In genomic region chr11:61967924-61968757, GRCh38 we compare ENCODE assay signal across 8 cellular contexts. TPM values are rescaled to one million over a fixed set of nuclear protein-coding genes. Genes with fewer than 3 reads are reported as not detected.
DNase-seq lines count a peak whose midpoint lies in the region; ATAC-seq and TF ChIP-seq lines count a peak whose summit lies in the region.

No MANE protein-coding gene starts in this region.

- H3K36me3 Mint-ChIP-seq in naive thymus-derived CD4-positive, alpha-beta T cell, result peaks cover 0 to 31% (median 25%) of the 10 kb centered on the region in 5 donors
- H3K36me3 Mint-ChIP-seq in type B pancreatic cell, result peaks cover 28% of the 10 kb centered on the region

- peaks cover 5 to 31% (median 10%) of the 10 kb centered on the region in 3 experiments for H3K36me3 ChIP-seq in naive thymus-derived CD4-positive, alpha-beta T cell (ENCODE audit: control insufficient read depth in 2 of 3, insufficient read depth in 3 of 3, low read length in 3 of 3)

- H3K27me3 ChIP-seq in naive thymus-derived CD4-positive, alpha-beta T cell (ENCODE audit: control insufficient read depth in 2 of 2, insufficient read depth in 2 of 2, low read length in 2 of 2), result no peaks in the 10 kb centered on the region

- no peaks in the 10 kb centered on the region for H3K27me3 Mint-ChIP-seq in naive thymus-derived CD4-positive, alpha-beta T cell
- no peaks in the 10 kb centered on the region for H3K27me3 Mint-ChIP-seq in type B pancreatic cell

- H3K9me3 ChIP-seq in naive thymus-derived CD4-positive, alpha-beta T cell (ENCODE audit: control insufficient read depth in 2 of 3, low read length in 3 of 3), result no peaks in the 10 kb centered on the region

- CTCF ChIA-PET in naive thymus-derived CD4-positive, alpha-beta T cell (lab: Charles Lee), result interaction anchor here (0.6 to 2.2 kb wide), 7 partner anchors 8 to 781 kb away, joined by 3 to 12 read pairs (median 3); no protein-coding TSS in a partner anchor

- POLR2A ChIA-PET in naive thymus-derived CD4-positive, alpha-beta T cell (lab: Charles Lee), result interaction anchor here (0.6 to 11.6 kb wide), 31 partner anchors 8 to 873 kb away, joined by 3 to 145 read pairs (median 5); partner anchors contain the start of genes CYB561A3, FEN1, INCENP and TMEM138

- H3K4me3 Mint-ChIP-seq in naive thymus-derived CD4-positive, alpha-beta T cell, result peak overlapping the region; percentile 89 to 98 (median 94)
- peak overlapping the region; percentile 91 for H3K4me3 Mint-ChIP-seq in type B pancreatic cell

- H3K4me1 Mint-ChIP-seq in naive thymus-derived CD4-positive, alpha-beta T cell, result peaks cover 48 to 79% (median 71%) of the 10 kb centered on the region in 7 donors
- H3K4me1 Mint-ChIP-seq in type B pancreatic cell (ENCODE audit: unreplicated experiment), result peaks cover 45% of the 10 kb centered on the region

- peak overlapping the region; percentile 80 for H3K4me3 ChIP-seq in GM12864 (ENCODE audit: low read depth, low read length)
- H3K4me3 ChIP-seq in naive thymus-derived CD4-positive, alpha-beta T cell (ENCODE audit: low read length), result peak overlapping the region; percentile 91

- peak overlapping the region; percentile 91 to 98 (median 95) for H3K27ac Mint-ChIP-seq in naive thymus-derived CD4-positive, alpha-beta T cell
- H3K27ac Mint-ChIP-seq in type B pancreatic cell, result peak overlapping the region; percentile 93

- H3K9me3 Mint-ChIP-seq in naive thymus-derived CD4-positive, alpha-beta T cell, result peaks cover 0 to 15% (median 0%) of the 10 kb centered on the region in 11 donors
- H3K9me3 Mint-ChIP-seq in type B pancreatic cell, result no peaks in the 10 kb centered on the region

- intact Hi-C loops in naive thymus-derived CD4-positive, alpha-beta T cell (cut with micrococcal nuclease), result loop anchor here (1.0 to 10.0 kb wide), 17 partner anchors 57 to 1869 kb away; partner anchors contain the start of genes FEN1 (in 2 of the 2), TMEM258 (in 2 of the 2), AHNAK (in 1 of the 2) and FADS1 (in 1 of the 2)

- DNase-seq in GM12864 (ENCODE audit: low read depth), result peak; percentile 42
- DNase-seq in NCI-H2171 (lab: John Stamatoyannopoulos, UW), result peak; percentile 70
- DNase-seq in activated CD8-positive, alpha-beta memory T cell treated with anti-CD3 and anti-CD28 coated beads, Interleukin-2, amount 50 U/mL, for 48 hours, result peak; percentile 76
- DNase-seq in erythroblast (lab: John Stamatoyannopoulos, UW), result peak; percentile 79 to 85
- peak in 8 of 9 donors; percentile 30 to 60 (median 42) for DNase-seq in naive thymus-derived CD4-positive, alpha-beta T cell
- peak; percentile 76 for DNase-seq in type B pancreatic cell (ENCODE audit: extremely low spot score, unreplicated experiment)

- TF ChIP-seq CTCF in GM12864 (IDR thresholded peaks at IDR 0.05; ENCODE audit: low read depth, low read length, missing control alignments) (no peak), type B pancreatic cell (conservative IDR thresholded peaks at IDR 0.05) (no peak)

- peaks cover 18 to 39% of the 10 kb centered on the region in 2 donors for H3K4me1 ChIP-seq in naive thymus-derived CD4-positive, alpha-beta T cell (ENCODE audit: control insufficient read depth in 2 of 2, insufficient read depth in 2 of 2, low read length in 2 of 2)

- peak overlapping the region; percentile 87 for H3K27ac ChIP-seq in naive thymus-derived CD4-positive, alpha-beta T cell (ENCODE audit: low read depth, low read length)

- TF ChIP-seq POLR2A in erythroblast (IDR thresholded peaks at IDR 0.05; ENCODE audit: low read length), result no peak

- ATAC-seq in HG02623 (IDR thresholded peaks at IDR 0.05; ENCODE audit: unreplicated experiment) (peak; percentile 19), HG03095 (IDR thresholded peaks at IDR 0.05; ENCODE audit: unreplicated experiment) (no peak)
- no peak for ATAC-seq in naive thymus-derived CD4-positive, alpha-beta T cell

RNA-seq across cellular contexts. Expression of gene FTH1, which starts 0.7 kb away (rescaled TPM):
- total RNA-seq in naive thymus-derived CD4-positive, alpha-beta T cell, result 1,000 to 10,000 TPM in 2 of 5 experiments, 100 to 1,000 TPM in 3; 684 to 3,858 (median 993) TPM
- polyA plus RNA-seq in naive thymus-derived CD4-positive, alpha-beta T cell, result 1,000 to 10,000 TPM; 2,587 to 3,203 TPM
- total RNA-seq in type B pancreatic cell (ENCODE audit: low replicate concordance), result 1,346 and 2,108 TPM in 2 replicates

RNA-seq across cellular contexts. Expression of gene BEST1, which starts 18.0 kb away (rescaled TPM):
- total RNA-seq in naive thymus-derived CD4-positive, alpha-beta T cell, result 1 to 10 TPM in 2 of 5 experiments, under 1 TPM in 2, not detected in 1; 0.49 to 7.1 (median 0.75) TPM
- 1 to 10 TPM in 1 of 2 donors, under 1 TPM in 1; 0.83 to 1.4 TPM for polyA plus RNA-seq in naive thymus-derived CD4-positive, alpha-beta T cell
- 0.14 and 0.31 TPM in 2 replicates for total RNA-seq in type B pancreatic cell (ENCODE audit: low replicate concordance)

RNA-seq across cellular contexts. Expression of gene RAB3IL1, which starts 50.8 kb away (rescaled TPM):
- total RNA-seq in naive thymus-derived CD4-positive, alpha-beta T cell, result 1 to 10 TPM in 1 of 5 experiments, under 1 TPM in 1, not detected in 3; 0.49 to 1.9 TPM
- polyA plus RNA-seq in naive thymus-derived CD4-positive, alpha-beta T cell, result not detected
- 2.1 and 16.6 TPM in 2 replicates for total RNA-seq in type B pancreatic cell (ENCODE audit: low replicate concordance)
